In the genomic region with DNA sequence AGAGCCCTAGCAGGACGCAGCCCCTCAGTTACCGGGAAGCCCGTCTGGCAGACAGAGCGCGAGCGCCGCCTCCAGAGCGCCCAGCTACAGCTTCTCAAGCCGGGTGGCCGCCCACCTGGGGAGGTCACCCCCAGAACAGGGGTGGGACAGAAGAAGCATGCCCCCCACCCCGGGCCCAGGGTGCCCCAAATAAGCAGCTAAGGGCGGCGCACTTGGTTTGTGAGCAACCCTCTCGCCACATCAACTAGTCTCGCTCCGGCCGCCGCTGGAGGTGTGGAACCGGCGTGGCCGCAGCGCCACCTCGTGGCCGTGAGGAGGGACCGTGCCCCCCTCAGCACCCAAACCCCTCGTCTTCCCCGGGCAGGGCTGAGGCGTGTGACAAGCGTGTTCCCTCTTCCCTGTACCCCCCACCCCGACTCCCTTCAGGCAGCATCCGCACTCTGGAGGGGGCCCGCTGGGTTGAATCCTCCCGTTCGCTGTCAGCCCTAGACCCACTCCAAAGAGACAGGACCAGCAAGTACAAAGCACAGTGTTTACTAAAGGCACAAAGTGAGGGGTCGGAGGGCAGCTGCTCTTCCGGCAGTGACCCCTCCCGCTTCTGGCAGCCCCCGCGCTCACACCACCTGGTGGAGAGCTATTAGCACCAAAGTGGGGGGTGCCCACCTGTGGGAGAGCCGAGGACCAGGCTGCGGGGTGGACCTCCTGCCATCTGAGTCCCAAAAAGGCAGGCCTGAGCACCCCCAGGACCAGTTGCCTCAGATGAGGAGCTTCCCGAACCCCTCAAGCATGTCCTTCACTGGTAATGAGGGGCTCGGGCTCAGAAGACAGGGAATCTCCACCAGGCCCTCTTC, we compare ENCODE assay signal across 8 cellular contexts. TPM values are rescaled to one million over a fixed set of nuclear protein-coding genes. Genes with fewer than 3 reads are reported as not detected.
A peak's percentile ranks its signal among the peaks of the same experiment; 100 is the strongest.
DNase-seq lines count a peak whose midpoint lies in the region; ATAC-seq and TF ChIP-seq lines count a peak whose summit lies in the region.

No MANE protein-coding gene starts in this region.

- DNase-seq in Calu3: peak; percentile 88
- DNase-seq in MG63: peak; percentile 43
- peak; percentile 44 to 81 (median 65) for DNase-seq in T-helper 2 cell
- DNase-seq in amygdala (lab: John Stamatoyannopoulos, UW): peak in 51 of 56 donors; percentile 38 to 91 (median 75)
- DNase-seq in right atrium auricular region (ENCODE audit: low spot score): peak; percentile 84
- DNase-seq in putamen (ENCODE audit: low spot score): peak; percentile 87
- DNase-seq in ureter (ENCODE audit: low spot score): peak; percentile 78

- no peak overlapping the region for H3K4me3 ChIP-seq in MG63
- peak overlapping the region; percentile 22 to 52 for H3K4me3 ChIP-seq in right atrium auricular region

- H3K9me3 ChIP-seq in MG63 (no peaks in the 10 kb centered on the region), right atrium auricular region (no peaks in the 10 kb centered on the region)

- H3K9me3 Mint-ChIP-seq in Calu3 (ENCODE audit: low read depth, unreplicated experiment): no peaks in the 10 kb centered on the region

- TF ChIP-seq CTCF in Calu3 (IDR thresholded peaks at IDR 0.05; ENCODE audit: unreplicated experiment) (peak; percentile 94), right atrium auricular region (IDR thresholded peaks at IDR 0.05) (peak; percentile 94 to 95)

- no peaks in the 10 kb centered on the region for H3K27me3 ChIP-seq in MG63
- H3K27me3 ChIP-seq in right atrium auricular region: no peaks in the 10 kb centered on the region

- intact Hi-C loops in Calu3 (cut with micrococcal nuclease; ENCODE audit: unreplicated experiment): no loop called here

- H3K27me3 Mint-ChIP-seq in Calu3 (ENCODE audit: unreplicated experiment): no peaks in the 10 kb centered on the region

- H3K4me1 Mint-ChIP-seq in Calu3 (ENCODE audit: low read depth, unreplicated experiment): no peaks in the 10 kb centered on the region

- H3K4me3 Mint-ChIP-seq in Calu3 (ENCODE audit: low read depth, unreplicated experiment): peak overlapping the region; percentile 68

- H3K27ac Mint-ChIP-seq in Calu3 (ENCODE audit: unreplicated experiment): no peak overlapping the region

- no TSS peak for BruUV-seq in Calu3 (replicated peaks; lab: Mats Ljungman, UMichigan)

- ATAC-seq in GM21619 (IDR thresholded peaks at IDR 0.05; ENCODE audit: unreplicated experiment): peak; percentile 41

- H3K36me3 ChIP-seq in MG63 (no peaks in the 10 kb centered on the region), right atrium auricular region (peaks cover 39% of the 10 kb centered on the region)

- H3K27ac ChIP-seq in right atrium auricular region: peak overlapping the region; percentile 72 to 82

- CTCF ChIA-PET in Calu3 (lab: Charles Lee): interaction anchor here (0.6 to 1.9 kb wide), 12 partner anchors 10 to 427 kb away, joined by 3 to 18 read pairs (median 4); no protein-coding TSS in a partner anchor

- H3K4me1 ChIP-seq in right atrium auricular region: peaks cover 0 to 23% of the 10 kb centered on the region in 2 donors

- peaks cover 7% of the 10 kb centered on the region for H3K36me3 Mint-ChIP-seq in Calu3 (ENCODE audit: insufficient read depth, unreplicated experiment)

RNA-seq across cellular contexts. Expression of a gene that starts 45.4 kb away (rescaled TPM):
- total RNA-seq in Calu3 (2022) (19.7 and 23.9 TPM in 2 replicates), right atrium auricular region (10 to 100 TPM in 1 of 2 donors, 1 to 10 TPM in 1; 1.5 to 12.3 TPM), ureter (36.7 TPM)
- total RNA-seq in MG63 (2014; rRNA removed; shearing (Covaris generic); ENCODE audit: low replicate concordance): not detected in 2 replicates

RNA-seq across cellular contexts. Expression of a gene that starts 51.7 kb away (rescaled TPM):
- 4.4 and 6.6 TPM in 2 replicates for total RNA-seq in Calu3 (2022)
- 4.4 and 5.2 TPM in 2 replicates for total RNA-seq in MG63 (2014; rRNA removed; shearing (Covaris generic); ENCODE audit: low replicate concordance)
- total RNA-seq in right atrium auricular region: 10 to 100 TPM; 31.5 to 35.8 TPM
- 29.4 TPM for total RNA-seq in ureter
